ENCODE assay signal across 16 cellular contexts in the genomic region with DNA sequence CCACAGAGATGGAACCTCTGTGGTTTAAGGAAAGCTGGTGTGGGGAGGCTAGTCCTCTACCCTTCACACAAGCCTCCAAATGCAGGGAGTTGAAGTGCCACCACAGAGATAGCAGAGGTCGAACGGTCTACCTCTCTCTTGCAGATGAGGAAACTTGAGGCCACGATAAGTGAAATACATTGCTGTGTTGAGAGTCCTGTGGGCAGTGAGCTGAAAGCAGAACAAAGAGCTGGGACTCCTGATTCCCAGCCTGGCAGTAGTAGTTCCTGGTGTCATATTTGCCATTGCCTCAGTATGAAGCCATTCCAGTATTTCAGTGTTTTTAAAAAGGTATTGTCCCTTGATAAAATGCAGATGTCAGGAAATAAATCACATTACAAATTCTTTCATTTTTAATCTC. TPM values are rescaled to one million over a fixed set of nuclear protein-coding genes. Genes with fewer than 3 reads are reported as not detected.
DNase-seq lines count a peak whose midpoint lies in the region; ATAC-seq and TF ChIP-seq lines count a peak whose summit lies in the region.
"Had no signal": no experiment of that assay in that cellular context is flagged by ENCODE, and none has a peak within 500 bp of the region (broad histone marks: within the 10 kb centered on the region; RNA-seq: fewer than 3 reads in every experiment).

No MANE protein-coding gene starts in this region.

- ATAC-seq in left cardiac atrium = no peak
- no peak for ATAC-seq in HG02870 (IDR thresholded peaks at IDR 0.05; ENCODE audit: unreplicated experiment)
- ATAC-seq: activated CD8-positive, alpha-beta T cell treated with anti-CD3 and anti-CD28 coated beads, Interleukin-2, amount 10 ng/mL, durations not matched to agents 7 days and 5 days; left lung; pancreas; stimulated activated effector memory CD8-positive, alpha-beta T cell treated with anti-CD3 and anti-CD28 coated beads, Interleukin-12 subunit alpha, Interleukin-12 subunit beta, amount 100 ng/mL, for 72 hours had no signal

- TF ChIP-seq CTCF in left ventricle myocardium inferior (IDR thresholded peaks at IDR 0.05; ENCODE audit: borderline replicate concordance) (no peak), dorsolateral prefrontal cortex (IDR thresholded peaks at IDR 0.05 in 54 of 56, conservative IDR thresholded peaks at IDR 0.05 in 2 of 56; ENCODE audit: low read depth in 1 of 56, partially characterized antibody in 56 of 56) (no peak), suprapubic skin (IDR thresholded peaks at IDR 0.05) (no peak)

- H3K4me1 ChIP-seq in left ventricle myocardium inferior (peaks cover 86% of the 10 kb centered on the region), suprapubic skin (peaks cover 52% of the 10 kb centered on the region)
- H3K4me1 ChIP-seq: pancreas had no signal

- H3K4me3 ChIP-seq in left ventricle myocardium inferior (peak overlapping the region; percentile 35), dorsolateral prefrontal cortex (no peak overlapping the region), suprapubic skin (no peak overlapping the region)
- H3K4me3 ChIP-seq: left lung, pancreas had no signal

- TF ChIP-seq EP300 in suprapubic skin (IDR thresholded peaks at IDR 0.05) = no peak

- intact Hi-C loops in left ventricle myocardium inferior (cut with micrococcal nuclease) (no loop called here), left cardiac atrium (cut with DNase I) (no loop called here), dorsolateral prefrontal cortex (cut with DNase I) (no loop called here)

- no peak for TF ChIP-seq POLR2A in suprapubic skin (IDR thresholded peaks at IDR 0.05)

- H3K9me3 ChIP-seq in left ventricle myocardium inferior (replicated peaks) (no peaks in the 10 kb centered on the region), suprapubic skin (no peaks in the 10 kb centered on the region)
- H3K9me3 ChIP-seq: left lung, pancreas had no signal

- H3K27ac ChIP-seq in left ventricle myocardium inferior (replicated peaks) (peak overlapping the region; percentile 93), dorsolateral prefrontal cortex (peak overlapping the region in 32 of 59 donors; percentile 2 to 84 (median 40)), suprapubic skin (peak overlapping the region; percentile 2)
- H3K27ac ChIP-seq: left lung, pancreas, WERI-Rb-1 had no signal

- DNase-seq in left ventricle myocardium inferior (no peak), left cardiac atrium (no peak), SKM-1 (lab: John Stamatoyannopoulos, UW; ENCODE audit: unreplicated experiment) (peak; percentile 15), dorsolateral prefrontal cortex (no peak), suprapubic skin (ENCODE audit: low spot score in 2 of 2) (no peak), NCI-H1105 treated with DMSO at 0.1 percent for 48 hours (lab: John Stamatoyannopoulos, UW) (no peak)
- no peak for DNase-seq in stimulated activated CD4-positive, alpha-beta T cell treated with anti-CD3 and anti-CD28 coated beads, Interleukin-1b, Interleukin-23, amount 100 ng/mL, for 48 hours
- DNase-seq: activated CD8-positive, alpha-beta T cell treated with anti-CD3 and anti-CD28 coated beads, Interleukin-2, amount 10 ng/mL, durations not matched to agents 7 days and 5 days; left lung; NCI-H146; pancreas; small intestine; SW 1271; WERI-Rb-1 had no signal

- H3K27me3 ChIP-seq in left ventricle myocardium inferior (ENCODE audit: low read depth) = no peaks in the 10 kb centered on the region
- no peaks in the 10 kb centered on the region for H3K27me3 ChIP-seq in dorsolateral prefrontal cortex
- no peaks in the 10 kb centered on the region for H3K27me3 ChIP-seq in suprapubic skin
- H3K27me3 ChIP-seq: left lung, pancreas had no signal

- 80% methylated on average over 3 of the region's 3 CpGs for WGBS in suprapubic skin

- H3K36me3 ChIP-seq in left ventricle myocardium inferior (no peaks in the 10 kb centered on the region), suprapubic skin (no peaks in the 10 kb centered on the region)
- H3K36me3 ChIP-seq: left lung, pancreas, WERI-Rb-1 had no signal

RNA-seq across cellular contexts. Expression of a gene that starts 28.6 kb away (rescaled TPM):
- total RNA-seq in left ventricle myocardium inferior = 168 TPM
- total RNA-seq in left cardiac atrium = 10 to 100 TPM; 79.7 to 81.3 TPM
- total RNA-seq in dorsolateral prefrontal cortex = 100 to 1,000 TPM in 1 of 120 experiments, 10 to 100 TPM in 119; 27.3 to 168 (median 54.4) TPM
- total RNA-seq in suprapubic skin = 10 to 100 TPM; 35.7 to 62.5 (median 54.8) TPM

Comparison
In these comparisons a context has a peak if more than half of its experiments do, and no peak if none do; other contexts are left out.
1. H3K27ac ChIP-seq: peak in every context shown above with its lines; median percentile 93 in left ventricle myocardium inferior; 40 in dorsolateral prefrontal cortex; 2 in suprapubic skin.